In the genomic region with DNA sequence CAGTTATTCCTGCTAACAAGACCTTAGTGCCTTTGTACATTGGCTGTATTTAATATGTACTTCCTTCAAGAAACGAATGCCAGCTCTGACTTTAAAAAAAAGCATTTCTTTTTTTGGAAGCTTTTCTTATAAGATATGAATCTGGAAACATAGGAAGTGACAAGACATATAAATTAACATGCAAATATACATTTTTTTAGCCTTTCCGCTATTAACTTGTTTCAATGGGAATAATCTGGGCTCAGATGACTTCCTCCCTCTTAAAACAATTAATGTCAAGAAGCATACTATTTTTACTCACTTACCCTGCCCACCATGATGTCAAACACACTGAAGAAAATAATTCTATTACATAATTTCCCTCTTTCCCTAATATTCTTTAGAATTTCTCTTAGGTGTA, we compare ENCODE assay signal across 3 cellular contexts.
TF ChIP-seq lines count a peak whose summit lies in the region.

No MANE protein-coding gene starts in this region.

TF ChIP-seq in IMR-90, 13 proteins besides CTCF, POLR2A, EP300 and RAD21:
- TF ChIP-seq, protein P1, sequence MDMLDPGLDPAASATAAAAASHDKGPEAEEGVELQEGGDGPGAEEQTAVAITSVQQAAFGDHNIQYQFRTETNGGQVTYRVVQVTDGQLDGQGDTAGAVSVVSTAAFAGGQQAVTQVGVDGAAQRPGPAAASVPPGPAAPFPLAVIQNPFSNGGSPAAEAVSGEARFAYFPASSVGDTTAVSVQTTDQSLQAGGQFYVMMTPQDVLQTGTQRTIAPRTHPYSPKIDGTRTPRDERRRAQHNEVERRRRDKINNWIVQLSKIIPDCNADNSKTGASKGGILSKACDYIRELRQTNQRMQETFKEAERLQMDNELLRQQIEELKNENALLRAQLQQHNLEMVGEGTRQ (IDR thresholded peaks at IDR 0.05; ENCODE audit: low read depth, low read length) = no peak
- TF ChIP-seq CEBPB (IDR thresholded peaks at IDR 0.05; ENCODE audit: low read depth, low read length) (no peak), RFX5 (IDR thresholded peaks at IDR 0.05; ENCODE audit: low read depth, low read length) (no peak), MAFK (IDR thresholded peaks at IDR 0.05; ENCODE audit: low read depth, low read length) (no peak), FOS (IDR thresholded peaks at IDR 0.05; ENCODE audit: low read depth, low read length) (no peak), MXI1 (IDR thresholded peaks at IDR 0.05; ENCODE audit: borderline replicate concordance, low read depth, low read length) (no peak), NFE2L2 (IDR thresholded peaks at IDR 0.05; ENCODE audit: low read depth, low read length) (no peak), RCOR1 (IDR thresholded peaks at IDR 0.05; ENCODE audit: insufficient replicate concordance, low read length) (no peak), BHLHE40 (IDR thresholded peaks at IDR 0.05; ENCODE audit: low read depth, low read length) (no peak), CHD1 (IDR thresholded peaks at IDR 0.05; ENCODE audit: low read depth, low read length) (no peak), MAZ (IDR thresholded peaks at IDR 0.05; ENCODE audit: borderline replicate concordance, low read depth, low read length) (no peak), SMC3 (IDR thresholded peaks at IDR 0.05; ENCODE audit: low read depth, low read length) (no peak)
- TF ChIP-seq, protein P2, sequence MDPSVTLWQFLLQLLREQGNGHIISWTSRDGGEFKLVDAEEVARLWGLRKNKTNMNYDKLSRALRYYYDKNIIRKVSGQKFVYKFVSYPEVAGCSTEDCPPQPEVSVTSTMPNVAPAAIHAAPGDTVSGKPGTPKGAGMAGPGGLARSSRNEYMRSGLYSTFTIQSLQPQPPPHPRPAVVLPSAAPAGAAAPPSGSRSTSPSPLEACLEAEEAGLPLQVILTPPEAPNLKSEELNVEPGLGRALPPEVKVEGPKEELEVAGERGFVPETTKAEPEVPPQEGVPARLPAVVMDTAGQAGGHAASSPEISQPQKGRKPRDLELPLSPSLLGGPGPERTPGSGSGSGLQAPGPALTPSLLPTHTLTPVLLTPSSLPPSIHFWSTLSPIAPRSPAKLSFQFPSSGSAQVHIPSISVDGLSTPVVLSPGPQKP (IDR thresholded peaks at IDR 0.05; ENCODE audit: borderline replicate concordance, low read depth, low read length) = no peak
TF ChIP-seq in IMR-90: peak in this region for 0.

TF ChIP-seq in K562, 482 proteins besides CTCF, POLR2A, EP300 and RAD21 (continues in another document):
- TF ChIP-seq RFX1 (IDR thresholded peaks at IDR 0.05) (0 out of 2 replicates have a peak, but pooled peaks have one; percentile 6), GABPB1 (CRISPR knock-in tag; IDR thresholded peaks at IDR 0.05) (no peak), PRPF4 (IDR thresholded peaks at IDR 0.05; ENCODE audit: insufficient read depth, low read depth, low read length, poor library complexity, severe bottlenecking) (no peak), HDGF (IDR thresholded peaks at IDR 0.05) (no peak), WHSC1 (IDR thresholded peaks at IDR 0.05; ENCODE audit: low read length) (no peak), FOXA3 (CRISPR knock-in tag; conservative IDR thresholded peaks at IDR 0.05 in 1 of 2, IDR thresholded peaks at IDR 0.05 in 1 of 2) (no peak), ETV1 (tag; conservative IDR thresholded peaks at IDR 0.05; ENCODE audit: low read depth) (no peak), GATA2 (CRISPR knock-in tag; IDR thresholded peaks at IDR 0.05) (peak; percentile 28; the same call in 1 of the 2 replicates), TARDBP (IDR thresholded peaks at IDR 0.05) (no peak), OTX1 (CRISPR knock-in tag; IDR thresholded peaks at IDR 0.05) (no peak), SMARCA4 (IDR thresholded peaks at IDR 0.05) (peak; percentile 15; the same call in 1 of the 2 replicates)
- TF ChIP-seq, protein P3, sequence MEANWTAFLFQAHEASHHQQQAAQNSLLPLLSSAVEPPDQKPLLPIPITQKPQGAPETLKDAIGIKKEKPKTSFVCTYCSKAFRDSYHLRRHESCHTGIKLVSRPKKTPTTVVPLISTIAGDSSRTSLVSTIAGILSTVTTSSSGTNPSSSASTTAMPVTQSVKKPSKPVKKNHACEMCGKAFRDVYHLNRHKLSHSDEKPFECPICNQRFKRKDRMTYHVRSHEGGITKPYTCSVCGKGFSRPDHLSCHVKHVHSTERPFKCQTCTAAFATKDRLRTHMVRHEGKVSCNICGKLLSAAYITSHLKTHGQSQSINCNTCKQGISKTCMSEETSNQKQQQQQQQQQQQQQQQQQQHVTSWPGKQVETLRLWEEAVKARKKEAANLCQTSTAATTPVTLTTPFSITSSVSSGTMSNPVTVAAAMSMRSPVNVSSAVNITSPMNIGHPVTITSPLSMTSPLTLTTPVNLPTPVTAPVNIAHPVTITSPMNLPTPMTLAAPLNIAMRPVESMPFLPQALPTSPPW (CRISPR knock-in tag; IDR thresholded peaks at IDR 0.05) = no peak
- TF ChIP-seq, protein P4, sequence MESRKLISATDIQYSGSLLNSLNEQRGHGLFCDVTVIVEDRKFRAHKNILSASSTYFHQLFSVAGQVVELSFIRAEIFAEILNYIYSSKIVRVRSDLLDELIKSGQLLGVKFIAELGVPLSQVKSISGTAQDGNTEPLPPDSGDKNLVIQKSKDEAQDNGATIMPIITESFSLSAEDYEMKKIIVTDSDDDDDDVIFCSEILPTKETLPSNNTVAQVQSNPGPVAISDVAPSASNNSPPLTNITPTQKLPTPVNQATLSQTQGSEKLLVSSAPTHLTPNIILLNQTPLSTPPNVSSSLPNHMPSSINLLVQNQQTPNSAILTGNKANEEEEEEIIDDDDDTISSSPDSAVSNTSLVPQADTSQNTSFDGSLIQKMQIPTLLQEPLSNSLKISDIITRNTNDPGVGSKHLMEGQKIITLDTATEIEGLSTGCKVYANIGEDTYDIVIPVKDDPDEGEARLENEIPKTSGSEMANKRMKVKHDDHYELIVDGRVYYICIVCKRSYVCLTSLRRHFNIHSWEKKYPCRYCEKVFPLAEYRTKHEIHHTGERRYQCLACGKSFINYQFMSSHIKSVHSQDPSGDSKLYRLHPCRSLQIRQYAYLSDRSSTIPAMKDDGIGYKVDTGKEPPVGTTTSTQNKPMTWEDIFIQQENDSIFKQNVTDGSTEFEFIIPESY (CRISPR knock-in tag; IDR thresholded peaks at IDR 0.05) = no peak
- TF ChIP-seq, protein P5, sequence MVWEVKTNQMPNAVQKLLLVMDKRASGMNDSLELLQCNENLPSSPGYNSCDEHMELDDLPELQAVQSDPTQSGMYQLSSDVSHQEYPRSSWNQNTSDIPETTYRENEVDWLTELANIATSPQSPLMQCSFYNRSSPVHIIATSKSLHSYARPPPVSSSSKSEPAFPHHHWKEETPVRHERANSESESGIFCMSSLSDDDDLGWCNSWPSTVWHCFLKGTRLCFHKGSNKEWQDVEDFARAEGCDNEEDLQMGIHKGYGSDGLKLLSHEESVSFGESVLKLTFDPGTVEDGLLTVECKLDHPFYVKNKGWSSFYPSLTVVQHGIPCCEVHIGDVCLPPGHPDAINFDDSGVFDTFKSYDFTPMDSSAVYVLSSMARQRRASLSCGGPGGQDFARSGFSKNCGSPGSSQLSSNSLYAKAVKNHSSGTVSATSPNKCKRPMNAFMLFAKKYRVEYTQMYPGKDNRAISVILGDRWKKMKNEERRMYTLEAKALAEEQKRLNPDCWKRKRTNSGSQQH (CRISPR knock-in tag; IDR thresholded peaks at IDR 0.05) = no peak
- TF ChIP-seq, protein P6, sequence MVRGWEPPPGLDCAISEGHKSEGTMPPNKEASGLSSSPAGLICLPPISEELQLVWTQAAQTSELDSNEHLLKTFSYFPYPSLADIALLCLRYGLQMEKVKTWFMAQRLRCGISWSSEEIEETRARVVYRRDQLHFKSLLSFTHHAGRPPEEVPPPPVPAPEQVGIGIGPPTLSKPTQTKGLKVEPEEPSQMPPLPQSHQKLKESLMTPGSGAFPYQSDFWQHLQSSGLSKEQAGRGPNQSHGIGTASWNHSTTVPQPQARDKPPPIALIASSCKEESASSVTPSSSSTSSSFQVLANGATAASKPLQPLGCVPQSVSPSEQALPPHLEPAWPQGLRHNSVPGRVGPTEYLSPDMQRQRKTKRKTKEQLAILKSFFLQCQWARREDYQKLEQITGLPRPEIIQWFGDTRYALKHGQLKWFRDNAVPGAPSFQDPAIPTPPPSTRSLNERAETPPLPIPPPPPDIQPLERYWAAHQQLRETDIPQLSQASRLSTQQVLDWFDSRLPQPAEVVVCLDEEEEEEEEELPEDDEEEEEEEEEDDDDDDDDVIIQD (CRISPR knock-in tag; IDR thresholded peaks at IDR 0.05) = no peak
- TF ChIP-seq, protein P7, sequence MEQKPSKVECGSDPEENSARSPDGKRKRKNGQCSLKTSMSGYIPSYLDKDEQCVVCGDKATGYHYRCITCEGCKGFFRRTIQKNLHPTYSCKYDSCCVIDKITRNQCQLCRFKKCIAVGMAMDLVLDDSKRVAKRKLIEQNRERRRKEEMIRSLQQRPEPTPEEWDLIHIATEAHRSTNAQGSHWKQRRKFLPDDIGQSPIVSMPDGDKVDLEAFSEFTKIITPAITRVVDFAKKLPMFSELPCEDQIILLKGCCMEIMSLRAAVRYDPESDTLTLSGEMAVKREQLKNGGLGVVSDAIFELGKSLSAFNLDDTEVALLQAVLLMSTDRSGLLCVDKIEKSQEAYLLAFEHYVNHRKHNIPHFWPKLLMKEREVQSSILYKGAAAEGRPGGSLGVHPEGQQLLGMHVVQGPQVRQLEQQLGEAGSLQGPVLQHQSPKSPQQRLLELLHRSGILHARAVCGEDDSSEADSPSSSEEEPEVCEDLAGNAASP (IDR thresholded peaks at IDR 0.05) = no peak

TF ChIP-seq in GM12891, 5 proteins besides CTCF, POLR2A, EP300 and RAD21:
- TF ChIP-seq POU2F2 (IDR thresholded peaks at IDR 0.05; ENCODE audit: low read depth, low read length) (no peak), TAF1 (IDR thresholded peaks at IDR 0.05; ENCODE audit: low read depth, low read length) (no peak), SPI1 (IDR thresholded peaks at IDR 0.05; ENCODE audit: low read depth, low read length) (no peak), PAX5 (IDR thresholded peaks at IDR 0.05; ENCODE audit: insufficient read depth, low read length, severe bottlenecking) (no peak), POLR2AphosphoS5 (IDR thresholded peaks at IDR 0.05; ENCODE audit: low read depth, low read length) (no peak)
